2 cellular contexts compared by ENCODE assay signal in the genomic region with DNA sequence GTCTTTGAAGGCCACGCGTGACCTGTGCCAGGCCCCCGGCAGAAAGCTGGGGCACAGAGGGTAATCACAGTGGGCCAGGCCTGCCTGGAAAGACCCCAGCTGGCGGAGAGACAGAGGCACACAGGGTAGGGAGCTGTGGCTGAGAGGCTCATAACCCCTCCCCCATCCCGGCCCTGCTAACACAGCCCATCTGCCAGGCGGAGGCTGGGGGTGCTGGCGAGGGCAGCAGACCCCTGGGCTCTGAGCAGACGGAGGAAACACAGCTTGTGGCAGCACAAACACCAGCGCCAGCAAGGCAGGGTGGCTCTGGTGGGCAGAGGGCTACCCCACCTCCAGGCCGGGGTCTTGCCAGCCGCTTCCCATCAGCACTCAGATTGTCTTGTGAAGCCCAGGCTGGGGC.
TF ChIP-seq lines count a peak whose summit lies in the region.

No MANE protein-coding gene starts in this region.

TF ChIP-seq in GM23338, 12 proteins besides CTCF, POLR2A, EP300 and RAD21:
- TF ChIP-seq, protein P1, sequence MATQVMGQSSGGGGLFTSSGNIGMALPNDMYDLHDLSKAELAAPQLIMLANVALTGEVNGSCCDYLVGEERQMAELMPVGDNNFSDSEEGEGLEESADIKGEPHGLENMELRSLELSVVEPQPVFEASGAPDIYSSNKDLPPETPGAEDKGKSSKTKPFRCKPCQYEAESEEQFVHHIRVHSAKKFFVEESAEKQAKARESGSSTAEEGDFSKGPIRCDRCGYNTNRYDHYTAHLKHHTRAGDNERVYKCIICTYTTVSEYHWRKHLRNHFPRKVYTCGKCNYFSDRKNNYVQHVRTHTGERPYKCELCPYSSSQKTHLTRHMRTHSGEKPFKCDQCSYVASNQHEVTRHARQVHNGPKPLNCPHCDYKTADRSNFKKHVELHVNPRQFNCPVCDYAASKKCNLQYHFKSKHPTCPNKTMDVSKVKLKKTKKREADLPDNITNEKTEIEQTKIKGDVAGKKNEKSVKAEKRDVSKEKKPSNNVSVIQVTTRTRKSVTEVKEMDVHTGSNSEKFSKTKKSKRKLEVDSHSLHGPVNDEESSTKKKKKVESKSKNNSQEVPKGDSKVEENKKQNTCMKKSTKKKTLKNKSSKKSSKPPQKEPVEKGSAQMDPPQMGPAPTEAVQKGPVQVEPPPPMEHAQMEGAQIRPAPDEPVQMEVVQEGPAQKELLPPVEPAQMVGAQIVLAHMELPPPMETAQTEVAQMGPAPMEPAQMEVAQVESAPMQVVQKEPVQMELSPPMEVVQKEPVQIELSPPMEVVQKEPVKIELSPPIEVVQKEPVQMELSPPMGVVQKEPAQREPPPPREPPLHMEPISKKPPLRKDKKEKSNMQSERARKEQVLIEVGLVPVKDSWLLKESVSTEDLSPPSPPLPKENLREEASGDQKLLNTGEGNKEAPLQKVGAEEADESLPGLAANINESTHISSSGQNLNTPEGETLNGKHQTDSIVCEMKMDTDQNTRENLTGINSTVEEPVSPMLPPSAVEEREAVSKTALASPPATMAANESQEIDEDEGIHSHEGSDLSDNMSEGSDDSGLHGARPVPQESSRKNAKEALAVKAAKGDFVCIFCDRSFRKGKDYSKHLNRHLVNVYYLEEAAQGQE (IDR thresholded peaks at IDR 0.05; ENCODE audit: unreplicated experiment): no peak
- TF ChIP-seq, protein P2, sequence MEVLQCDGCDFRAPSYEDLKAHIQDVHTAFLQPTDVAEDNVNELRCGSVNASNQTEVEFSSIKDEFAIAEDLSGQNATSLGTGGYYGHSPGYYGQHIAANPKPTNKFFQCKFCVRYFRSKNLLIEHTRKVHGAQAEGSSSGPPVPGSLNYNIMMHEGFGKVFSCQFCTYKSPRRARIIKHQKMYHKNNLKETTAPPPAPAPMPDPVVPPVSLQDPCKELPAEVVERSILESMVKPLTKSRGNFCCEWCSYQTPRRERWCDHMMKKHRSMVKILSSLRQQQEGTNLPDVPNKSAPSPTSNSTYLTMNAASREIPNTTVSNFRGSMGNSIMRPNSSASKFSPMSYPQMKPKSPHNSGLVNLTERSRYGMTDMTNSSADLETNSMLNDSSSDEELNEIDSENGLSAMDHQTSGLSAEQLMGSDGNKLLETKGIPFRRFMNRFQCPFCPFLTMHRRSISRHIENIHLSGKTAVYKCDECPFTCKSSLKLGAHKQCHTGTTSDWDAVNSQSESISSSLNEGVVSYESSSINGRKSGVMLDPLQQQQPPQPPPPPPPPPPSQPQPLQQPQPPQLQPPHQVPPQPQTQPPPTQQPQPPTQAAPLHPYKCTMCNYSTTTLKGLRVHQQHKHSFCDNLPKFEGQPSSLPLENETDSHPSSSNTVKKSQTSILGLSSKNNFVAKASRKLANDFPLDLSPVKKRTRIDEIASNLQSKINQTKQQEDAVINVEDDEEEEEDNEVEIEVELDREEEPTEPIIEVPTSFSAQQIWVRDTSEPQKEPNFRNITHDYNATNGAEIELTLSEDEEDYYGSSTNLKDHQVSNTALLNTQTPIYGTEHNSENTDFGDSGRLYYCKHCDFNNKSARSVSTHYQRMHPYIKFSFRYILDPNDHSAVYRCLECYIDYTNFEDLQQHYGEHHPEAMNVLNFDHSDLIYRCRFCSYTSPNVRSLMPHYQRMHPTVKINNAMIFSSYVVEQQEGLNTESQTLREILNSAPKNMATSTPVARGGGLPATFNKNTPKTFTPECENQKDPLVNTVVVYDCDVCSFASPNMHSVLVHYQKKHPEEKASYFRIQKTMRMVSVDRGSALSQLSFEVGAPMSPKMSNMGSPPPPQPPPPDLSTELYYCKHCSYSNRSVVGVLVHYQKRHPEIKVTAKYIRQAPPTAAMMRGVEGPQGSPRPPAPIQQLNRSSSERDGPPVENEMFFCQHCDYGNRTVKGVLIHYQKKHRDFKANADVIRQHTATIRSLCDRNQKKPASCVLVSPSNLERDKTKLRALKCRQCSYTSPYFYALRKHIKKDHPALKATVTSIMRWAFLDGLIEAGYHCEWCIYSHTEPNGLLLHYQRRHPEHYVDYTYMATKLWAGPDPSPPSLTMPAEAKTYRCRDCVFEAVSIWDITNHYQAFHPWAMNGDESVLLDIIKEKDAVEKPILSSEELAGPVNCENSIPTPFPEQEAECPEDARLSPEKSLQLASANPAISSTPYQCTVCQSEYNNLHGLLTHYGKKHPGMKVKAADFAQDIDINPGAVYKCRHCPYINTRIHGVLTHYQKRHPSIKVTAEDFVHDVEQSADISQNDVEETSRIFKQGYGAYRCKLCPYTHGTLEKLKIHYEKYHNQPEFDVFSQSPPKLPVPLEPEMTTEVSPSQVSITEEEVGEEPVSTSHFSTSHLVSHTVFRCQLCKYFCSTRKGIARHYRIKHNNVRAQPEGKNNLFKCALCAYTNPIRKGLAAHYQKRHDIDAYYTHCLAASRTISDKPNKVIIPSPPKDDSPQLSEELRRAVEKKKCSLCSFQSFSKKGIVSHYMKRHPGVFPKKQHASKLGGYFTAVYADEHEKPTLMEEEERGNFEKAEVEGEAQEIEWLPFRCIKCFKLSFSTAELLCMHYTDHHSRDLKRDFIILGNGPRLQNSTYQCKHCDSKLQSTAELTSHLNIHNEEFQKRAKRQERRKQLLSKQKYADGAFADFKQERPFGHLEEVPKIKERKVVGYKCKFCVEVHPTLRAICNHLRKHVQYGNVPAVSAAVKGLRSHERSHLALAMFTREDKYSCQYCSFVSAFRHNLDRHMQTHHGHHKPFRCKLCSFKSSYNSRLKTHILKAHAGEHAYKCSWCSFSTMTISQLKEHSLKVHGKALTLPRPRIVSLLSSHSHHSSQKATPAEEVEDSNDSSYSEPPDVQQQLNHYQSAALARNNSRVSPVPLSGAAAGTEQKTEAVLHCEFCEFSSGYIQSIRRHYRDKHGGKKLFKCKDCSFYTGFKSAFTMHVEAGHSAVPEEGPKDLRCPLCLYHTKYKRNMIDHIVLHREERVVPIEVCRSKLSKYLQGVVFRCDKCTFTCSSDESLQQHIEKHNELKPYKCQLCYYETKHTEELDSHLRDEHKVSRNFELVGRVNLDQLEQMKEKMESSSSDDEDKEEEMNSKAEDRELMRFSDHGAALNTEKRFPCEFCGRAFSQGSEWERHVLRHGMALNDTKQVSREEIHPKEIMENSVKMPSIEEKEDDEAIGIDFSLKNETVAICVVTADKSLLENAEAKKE (CRISPR knock-in tag; IDR thresholded peaks at IDR 0.05): no peak
- no peak for TF ChIP-seq ZNF331 (CRISPR knock-in tag; IDR thresholded peaks at IDR 0.05; ENCODE audit: low read depth)
- no peak for TF ChIP-seq CREB1 (CRISPR knock-in tag; IDR thresholded peaks at IDR 0.05; ENCODE audit: low read depth)
- no peak for TF ChIP-seq EZH2phosphoT487 (IDR thresholded peaks at IDR 0.05; ENCODE audit: unreplicated experiment)
- no peak for TF ChIP-seq NANOG (IDR thresholded peaks at IDR 0.05; ENCODE audit: borderline replicate concordance)
- no peak for TF ChIP-seq POLR2AphosphoS5 (IDR thresholded peaks at IDR 0.05; ENCODE audit: low read depth)
- no peak for TF ChIP-seq ZNF114 (CRISPR knock-in tag; IDR thresholded peaks at IDR 0.05)
- no peak for TF ChIP-seq STAT1 (IDR thresholded peaks at IDR 0.05; ENCODE audit: unreplicated experiment)
- TF ChIP-seq EZH2 (IDR thresholded peaks at IDR 0.05; ENCODE audit: low read depth, unreplicated experiment): no peak
- no peak for TF ChIP-seq JUNB (IDR thresholded peaks at IDR 0.05; ENCODE audit: unreplicated experiment)
TF ChIP-seq in GM23338: peak in this region for 0.

TF ChIP-seq in WTC11, 78 proteins besides CTCF, POLR2A, EP300 and RAD21 (continued from another document):
- TF ChIP-seq, protein P3, sequence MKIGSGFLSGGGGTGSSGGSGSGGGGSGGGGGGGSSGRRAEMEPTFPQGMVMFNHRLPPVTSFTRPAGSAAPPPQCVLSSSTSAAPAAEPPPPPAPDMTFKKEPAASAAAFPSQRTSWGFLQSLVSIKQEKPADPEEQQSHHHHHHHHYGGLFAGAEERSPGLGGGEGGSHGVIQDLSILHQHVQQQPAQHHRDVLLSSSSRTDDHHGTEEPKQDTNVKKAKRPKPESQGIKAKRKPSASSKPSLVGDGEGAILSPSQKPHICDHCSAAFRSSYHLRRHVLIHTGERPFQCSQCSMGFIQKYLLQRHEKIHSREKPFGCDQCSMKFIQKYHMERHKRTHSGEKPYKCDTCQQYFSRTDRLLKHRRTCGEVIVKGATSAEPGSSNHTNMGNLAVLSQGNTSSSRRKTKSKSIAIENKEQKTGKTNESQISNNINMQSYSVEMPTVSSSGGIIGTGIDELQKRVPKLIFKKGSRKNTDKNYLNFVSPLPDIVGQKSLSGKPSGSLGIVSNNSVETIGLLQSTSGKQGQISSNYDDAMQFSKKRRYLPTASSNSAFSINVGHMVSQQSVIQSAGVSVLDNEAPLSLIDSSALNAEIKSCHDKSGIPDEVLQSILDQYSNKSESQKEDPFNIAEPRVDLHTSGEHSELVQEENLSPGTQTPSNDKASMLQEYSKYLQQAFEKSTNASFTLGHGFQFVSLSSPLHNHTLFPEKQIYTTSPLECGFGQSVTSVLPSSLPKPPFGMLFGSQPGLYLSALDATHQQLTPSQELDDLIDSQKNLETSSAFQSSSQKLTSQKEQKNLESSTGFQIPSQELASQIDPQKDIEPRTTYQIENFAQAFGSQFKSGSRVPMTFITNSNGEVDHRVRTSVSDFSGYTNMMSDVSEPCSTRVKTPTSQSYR (CRISPR knock-in tag; IDR thresholded peaks at IDR 0.05): no peak
- TF ChIP-seq, protein P4, sequence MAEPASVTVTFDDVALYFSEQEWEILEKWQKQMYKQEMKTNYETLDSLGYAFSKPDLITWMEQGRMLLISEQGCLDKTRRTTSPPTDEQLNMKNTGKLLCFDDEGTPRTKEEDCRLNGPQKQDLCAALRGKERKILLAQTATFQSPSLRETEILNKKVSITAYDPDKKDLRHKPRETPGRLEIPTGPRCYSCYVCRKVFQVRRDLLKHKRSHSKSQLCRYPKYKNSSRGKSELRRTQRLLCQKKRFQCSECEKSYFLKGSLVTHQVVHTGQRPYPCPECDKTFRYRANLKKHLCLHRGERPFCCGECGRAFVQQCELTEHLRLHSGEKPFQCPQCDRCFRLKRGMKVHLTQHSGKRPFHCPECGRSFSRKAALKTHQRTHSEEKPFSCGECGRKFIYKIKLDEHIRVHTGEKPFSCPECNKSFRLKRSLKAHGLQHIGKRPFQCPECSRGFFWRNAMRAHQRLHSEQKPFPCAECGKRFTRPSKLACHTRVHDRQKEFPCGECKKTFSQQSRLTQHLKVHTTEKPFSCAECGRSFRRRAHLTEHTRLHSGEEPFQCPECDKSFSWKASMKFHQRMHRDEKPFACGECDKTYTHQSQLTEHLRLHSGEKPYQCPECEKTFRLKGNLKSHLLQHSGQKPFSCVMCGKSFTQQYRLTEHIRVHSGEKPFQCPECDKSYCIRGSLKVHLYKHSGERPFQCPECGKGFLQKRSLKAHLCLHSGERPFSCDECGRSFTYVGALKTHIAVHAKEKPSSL (CRISPR knock-in tag; conservative IDR thresholded peaks at IDR 0.05): no peak
TF ChIP-seq in WTC11: peak in this region for 0.
